In the genomic region with DNA sequence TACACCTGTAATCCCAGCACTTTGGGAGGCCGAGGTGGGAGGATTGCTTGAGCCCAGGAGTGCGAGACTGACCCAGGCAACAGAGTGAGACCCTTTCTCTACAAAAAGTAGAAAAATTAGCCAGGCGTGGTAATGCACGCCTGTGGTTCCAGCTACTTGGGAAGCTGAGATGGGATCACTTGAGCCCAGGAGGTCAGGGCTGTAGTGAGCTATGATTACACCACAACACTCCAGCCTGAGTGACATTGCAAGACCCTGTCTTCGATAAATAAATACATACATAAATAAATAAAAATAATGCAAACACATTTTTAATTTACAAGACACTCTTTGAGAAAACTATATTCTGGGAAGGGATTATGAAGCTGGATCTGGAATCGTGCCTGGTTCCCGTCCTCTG, we compare ENCODE assay signal across 23 cellular contexts.
"Had no signal": no experiment of that assay in that cellular context is flagged by ENCODE, and none has a peak within 500 bp of the region (broad histone marks: within the 10 kb centered on the region; RNA-seq: fewer than 3 reads in every experiment).

No MANE protein-coding gene starts in this region.

- H3K4me1 Mint-ChIP-seq: stimulated activated effector memory CD8-positive, alpha-beta T cell treated with anti-CD3 and anti-CD28 coated beads, Interleukin-12 subunit alpha, Interleukin-12 subunit beta, amount 100 ng/mL, for 72 hours had no signal

- H3K36me3 Mint-ChIP-seq: naive thymus-derived CD8-positive, alpha-beta T cell; stimulated activated effector memory CD8-positive, alpha-beta T cell treated with anti-CD3 and anti-CD28 coated beads, Interleukin-12 subunit alpha, Interleukin-12 subunit beta, amount 100 ng/mL, for 72 hours had no signal

- H3K4me1 ChIP-seq: colonic mucosa, pancreas, right lobe of liver, suprapubic skin, upper lobe of left lung, vagina had no signal

- DNase-seq: colonic mucosa; effector CD4-positive, alpha-beta T cell; endodermal cell; erythroblast; foreskin keratinocyte; head of caudate nucleus; hypothalamus; islet precursor cell; left cardiac atrium; mesendoderm; naive thymus-derived CD8-positive, alpha-beta T cell; occipital lobe; right lobe of liver; stimulated activated CD4-positive, alpha-beta T cell treated with anti-CD3 and anti-CD28 coated beads, Interleukin-4, amount 100 ng/mL, for 1 hour; stimulated activated CD8-positive, alpha-beta memory T cell treated with anti-CD3 and anti-CD28 coated beads, Interleukin-4, amount 100 ng/mL, for 48 hours; stimulated activated naive CD8-positive, alpha-beta T cell treated with anti-CD3 and anti-CD28 coated beads, Interleukin-15, Interleukin-2, amounts not matched to agents 100 U/mL and 50 U/mL, for 24 hours; tibial artery; upper lobe of left lung had no signal

- ATAC-seq: left cardiac atrium; naive thymus-derived CD8-positive, alpha-beta T cell; right lobe of liver; stimulated activated effector memory CD8-positive, alpha-beta T cell treated with anti-CD3 and anti-CD28 coated beads, Interleukin-12 subunit alpha, Interleukin-12 subunit beta, amount 100 ng/mL, for 72 hours; stimulated activated naive CD8-positive, alpha-beta T cell treated with anti-CD3 and anti-CD28 coated beads, Interleukin-15, Interleukin-2, amounts not matched to agents 100 U/mL and 50 U/mL, for 24 hours had no signal

- H3K36me3 ChIP-seq: colonic mucosa, pancreas, right lobe of liver, suprapubic skin, tibial artery, upper lobe of left lung, vagina had no signal

- H3K9me3 Mint-ChIP-seq: endodermal cell; naive thymus-derived CD8-positive, alpha-beta T cell; stimulated activated effector memory CD8-positive, alpha-beta T cell treated with anti-CD3 and anti-CD28 coated beads, Interleukin-12 subunit alpha, Interleukin-12 subunit beta, amount 100 ng/mL, for 72 hours had no signal

- H3K27ac Mint-ChIP-seq: endodermal cell; naive thymus-derived CD8-positive, alpha-beta T cell; stimulated activated effector memory CD8-positive, alpha-beta T cell treated with anti-CD3 and anti-CD28 coated beads, Interleukin-12 subunit alpha, Interleukin-12 subunit beta, amount 100 ng/mL, for 72 hours had no signal

- H3K9me3 ChIP-seq: colonic mucosa, pancreas, right lobe of liver, suprapubic skin, tibial artery, upper lobe of left lung, vagina had no signal

- H3K27me3 ChIP-seq: colonic mucosa, foreskin keratinocyte, pancreas, right lobe of liver, suprapubic skin, tibial artery, upper lobe of left lung, vagina had no signal

- H3K27me3 Mint-ChIP-seq: progenitor cell of endocrine pancreas had no signal

- H3K4me3 Mint-ChIP-seq: endodermal cell; naive thymus-derived CD8-positive, alpha-beta T cell; stimulated activated effector memory CD8-positive, alpha-beta T cell treated with anti-CD3 and anti-CD28 coated beads, Interleukin-12 subunit alpha, Interleukin-12 subunit beta, amount 100 ng/mL, for 72 hours had no signal

- H3K4me3 ChIP-seq: colonic mucosa, pancreas, right lobe of liver, suprapubic skin, tibial artery, upper lobe of left lung, vagina had no signal

- H3K27ac ChIP-seq: colonic mucosa, foreskin keratinocyte, pancreas, right lobe of liver, suprapubic skin, tibial artery, upper lobe of left lung, vagina had no signal
